Comparison of ENCODE assay signal across 13 cellular contexts in the genomic region with DNA sequence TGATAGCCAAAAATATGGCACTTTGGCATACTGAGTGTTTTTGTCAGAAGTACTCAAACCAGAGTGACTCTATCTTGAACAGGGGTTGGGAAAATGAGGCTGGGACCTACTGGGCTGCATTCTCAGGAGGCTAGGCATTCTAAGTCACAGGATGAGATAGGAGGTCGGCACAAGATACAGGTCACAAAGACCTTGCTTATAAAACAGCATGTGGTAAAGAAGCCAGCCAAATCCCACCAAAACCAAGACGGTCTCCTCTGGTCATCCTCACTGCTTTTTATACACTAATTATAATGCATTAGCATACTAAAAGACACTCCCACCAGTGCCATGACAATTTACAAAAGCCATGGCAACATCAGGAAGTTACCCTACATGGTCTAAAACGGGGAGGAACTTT.
DNase-seq lines count a peak whose midpoint lies in the region; ATAC-seq and TF ChIP-seq lines count a peak whose summit lies in the region.
"Had no signal": no experiment of that assay in that cellular context is flagged by ENCODE, and none has a peak within 500 bp of the region (broad histone marks: within the 10 kb centered on the region; RNA-seq: fewer than 3 reads in every experiment).

No MANE protein-coding gene starts in this region.

- H3K4me3 ChIP-seq in GM23338 (no peak overlapping the region), mesendoderm (ENCODE audit: low read length) (no peak overlapping the region), mammary epithelial cell (replicated peaks in 1 of 3; ENCODE audit: insufficient read depth in 1 of 3, low read depth in 2 of 3, low read length in 3 of 3) (no peak overlapping the region), esophagus muscularis mucosa (no peak overlapping the region)

- H3K36me3 ChIP-seq in GM23338 (ENCODE audit: insufficient read depth) (no peaks in the 10 kb centered on the region), mesendoderm (ENCODE audit: control insufficient read depth, insufficient read depth, low read length) (no peaks in the 10 kb centered on the region), mammary epithelial cell (ENCODE audit: insufficient read depth, low read length) (no peaks in the 10 kb centered on the region), esophagus muscularis mucosa (no peaks in the 10 kb centered on the region)

- no CpG with 5 or more reads among the region's 3 CpGs for WGBS in mesendoderm (ENCODE audit: extremely low coverage, insufficient coverage, low lambda C conversion rate)
- WGBS in mammary epithelial cell (ENCODE audit: low coverage, missing lambda C conversion rate) = 49% methylated on average over 3 of the region's 3 CpGs
- 70% methylated on average over 3 of the region's 3 CpGs for WGBS in esophagus muscularis mucosa

- no peak overlapping the region for H2BK120ac ChIP-seq in mesendoderm (ENCODE audit: low read depth, low read length)

- H3K4me1 Mint-ChIP-seq in GM23338 (peaks cover 31% of the 10 kb centered on the region), brain (peaks cover 45% of the 10 kb centered on the region)
- H3K4me1 Mint-ChIP-seq: B cell; CD4-positive, alpha-beta memory T cell had no signal

- H3K4me3 Mint-ChIP-seq in GM23338 (no peak overlapping the region), brain (peak overlapping the region in 1 of 5 experiments; percentile 35)
- H3K4me3 Mint-ChIP-seq: B cell; CD4-positive, alpha-beta memory T cell had no signal

- H3K27ac Mint-ChIP-seq in GM23338 = 0 out of 2 replicates have a peak overlapping the region, but pooled peaks have one; percentile 32
- peak overlapping the region in 3 of 5 experiments; percentile 33 to 67 (median 42) for H3K27ac Mint-ChIP-seq in brain
- H3K27ac Mint-ChIP-seq: B cell; CD4-positive, alpha-beta memory T cell had no signal

- H3K9me2 ChIP-seq in GM23338 (ENCODE audit: insufficient read depth) = no peaks in the 10 kb centered on the region

- no peak overlapping the region for H3K4ac ChIP-seq in mesendoderm (ENCODE audit: low read depth, low read length)

- H3F3A ChIP-seq in GM23338 (replicated peaks; ENCODE audit: low read depth) = no peaks in the 10 kb centered on the region

- intact Hi-C loops in mammary epithelial cell (cut with micrococcal nuclease) = no loop called here
- intact Hi-C loops in esophagus muscularis mucosa (cut with DNase I) = no loop called here

- no peak overlapping the region for H2BK5ac ChIP-seq in mesendoderm (ENCODE audit: low read length)

- no peaks in the 10 kb centered on the region for H3K79me2 ChIP-seq in GM23338 (replicated peaks; ENCODE audit: insufficient read depth)
- H3K79me2 ChIP-seq in mesendoderm (ENCODE audit: control insufficient read depth, insufficient read depth, low read length) = no peaks in the 10 kb centered on the region
- H3K79me2 ChIP-seq in mammary epithelial cell (ENCODE audit: insufficient read depth, low read length) = no peaks in the 10 kb centered on the region

- H3K27me3 Mint-ChIP-seq in GM23338 (ENCODE audit: insufficient read depth, low read depth, poor library complexity) = peaks cover 2% of the 10 kb centered on the region
- H3K27me3 Mint-ChIP-seq in brain = no peaks in the 10 kb centered on the region
- H3K27me3 Mint-ChIP-seq: B cell; CD4-positive, alpha-beta memory T cell had no signal

- H3K4me2 ChIP-seq in GM23338 = no peak overlapping the region
- H3K4me2 ChIP-seq in mesendoderm (ENCODE audit: low read length) = no peak overlapping the region
- H3K4me2 ChIP-seq in mammary epithelial cell (ENCODE audit: insufficient read depth, low read depth, low read length) = no peak overlapping the region

- H3K4me1 ChIP-seq in GM23338 (ENCODE audit: insufficient read depth) = peaks cover 17% of the 10 kb centered on the region
- H3K4me1 ChIP-seq in mesendoderm (ENCODE audit: control insufficient read depth, low read depth, low read length) = peaks cover 4% of the 10 kb centered on the region
- no peaks in the 10 kb centered on the region for H3K4me1 ChIP-seq in mammary epithelial cell (ENCODE audit: insufficient read depth, low read length)
- H3K4me1 ChIP-seq in esophagus muscularis mucosa = no peaks in the 10 kb centered on the region

- H2AFZ ChIP-seq in GM23338 (no peak overlapping the region), mammary epithelial cell (ENCODE audit: low read depth, low read length) (no peak overlapping the region)

- H3K56ac ChIP-seq in mesendoderm (ENCODE audit: low read length) = peak overlapping the region; percentile 40

- H4K5ac ChIP-seq in mesendoderm (ENCODE audit: low read length) = no peak overlapping the region

- no peak overlapping the region for H2BK15ac ChIP-seq in mesendoderm (replicated peaks; ENCODE audit: low read depth)

- TF ChIP-seq EP300 in esophagus muscularis mucosa (IDR thresholded peaks at IDR 0.05) = no peak

- no peaks in the 10 kb centered on the region for H3K27me3 ChIP-seq in GM23338 (ENCODE audit: insufficient read depth)
- H3K27me3 ChIP-seq in mesendoderm (ENCODE audit: insufficient read depth, low read length, poor library complexity) = no peaks in the 10 kb centered on the region
- H3K27me3 ChIP-seq in mammary epithelial cell (ENCODE audit: insufficient read depth, low read length) = no peaks in the 10 kb centered on the region
- no peaks in the 10 kb centered on the region for H3K27me3 ChIP-seq in esophagus muscularis mucosa

- H4K20me1 ChIP-seq in GM23338 (replicated peaks; ENCODE audit: insufficient read depth) = no peaks in the 10 kb centered on the region
- H4K20me1 ChIP-seq in mammary epithelial cell (ENCODE audit: insufficient read depth, low read length) = no peaks in the 10 kb centered on the region

- ATAC-seq in GM23338 = peak; percentile 63

- H3K9me3 ChIP-seq in mammary epithelial cell (replicated peaks; ENCODE audit: insufficient read depth, low read length) (no peaks in the 10 kb centered on the region), esophagus muscularis mucosa (peaks cover 0 to 1% (median 0%) of the 10 kb centered on the region in 4 donors)

- H3K27ac ChIP-seq in GM23338 (ENCODE audit: low read depth) (no peak overlapping the region), mesendoderm (ENCODE audit: low read depth, low read length) (peak overlapping the region; percentile 66), mammary epithelial cell (ENCODE audit: insufficient read depth, low read depth, low read length) (no peak overlapping the region), esophagus muscularis mucosa (replicated peaks in 1 of 4) (no peak overlapping the region)

- TF ChIP-seq POLR2A in esophagus muscularis mucosa (IDR thresholded peaks at IDR 0.05; ENCODE audit: low read depth) = no peak

- no peak overlapping the region for H3K23ac ChIP-seq in mesendoderm (ENCODE audit: low read length)

- H3K36me3 Mint-ChIP-seq in GM23338 (ENCODE audit: low read depth) = no peaks in the 10 kb centered on the region
- H3K36me3 Mint-ChIP-seq in brain = no peaks in the 10 kb centered on the region
- H3K36me3 Mint-ChIP-seq: CD4-positive, alpha-beta memory T cell had no signal

- no peak overlapping the region for H3K18ac ChIP-seq in mesendoderm (ENCODE audit: low read length)

- no peak overlapping the region for H2AK5ac ChIP-seq in mesendoderm (ENCODE audit: low read length)

- in situ Hi-C loops in mammary epithelial cell (cut with MboI; ENCODE audit: low sequenced_read_pairs in 2 of 2) = no loop called here

- H3K9me3 Mint-ChIP-seq in GM23338 = peaks cover 7% of the 10 kb centered on the region; the same call in 2 of the 3 replicates
- H3K9me3 Mint-ChIP-seq in brain = peaks cover 0 to 17% (median 4%) of the 10 kb centered on the region in 5 experiments

- no peak overlapping the region for H3K9ac ChIP-seq in mesendoderm (ENCODE audit: low read length)
- H3K9ac ChIP-seq in mammary epithelial cell (ENCODE audit: insufficient read depth, low read length) = no peak overlapping the region

- no peak overlapping the region for H4K8ac ChIP-seq in mesendoderm (ENCODE audit: low read depth, low read length)

- TF ChIP-seq CTCF in GM23338 (conservative IDR thresholded peaks at IDR 0.05; ENCODE audit: low read depth in 2 of 2) = no peak
- TF ChIP-seq CTCF in brain (conservative IDR thresholded peaks at IDR 0.05) = no peak
- no peak for TF ChIP-seq CTCF in mammary epithelial cell (conservative IDR thresholded peaks at IDR 0.05 in 1 of 2, IDR thresholded peaks at IDR 0.05 in 1 of 2; ENCODE audit: extremely low read depth in 1 of 2, insufficient read depth in 1 of 2, low read depth in 1 of 2, low read length in 2 of 2)
- no peak for TF ChIP-seq CTCF in esophagus muscularis mucosa (IDR thresholded peaks at IDR 0.05)

- no TSS peak for BruUV-seq in mammary epithelial cell (replicated peaks; lab: Mats Ljungman, UMichigan)

- DNase-seq in GM23338 (ENCODE audit: low spot score) (peak; percentile 35), OCI-M1 (lab: John Stamatoyannopoulos, UW) (peak; percentile 12), mesendoderm (peak; percentile 85), mammary epithelial cell (no peak), esophagus muscularis mucosa (ENCODE audit: extremely low spot score) (no peak), anterior cingulate cortex (lab: John Stamatoyannopoulos, UW) (no peak), SHP77 (lab: John Stamatoyannopoulos, UW) (no peak)
- DNase-seq: C1 segment of cervical spinal cord; CD4-positive, alpha-beta memory T cell; COR-L47; DMS53 had no signal

- dilution Hi-C loops in mammary epithelial cell (cut with HindIII; ENCODE audit: low sequenced_read_pairs) = no loop called here

- no peaks in the 10 kb centered on the region for H3K79me1 ChIP-seq in mesendoderm (ENCODE audit: low read length)

- CTCF ChIA-PET in mammary epithelial cell (lab: Charles Lee; ENCODE audit: low non-redundant PET) = no interaction called here

TF ChIP-seq in GM23338, 12 proteins besides CTCF, POLR2A, EP300 and RAD21:
- TF ChIP-seq NANOG (IDR thresholded peaks at IDR 0.05; ENCODE audit: borderline replicate concordance) (no peak), EZH2phosphoT487 (IDR thresholded peaks at IDR 0.05; ENCODE audit: unreplicated experiment) (no peak), CREB1 (CRISPR knock-in tag; IDR thresholded peaks at IDR 0.05; ENCODE audit: low read depth) (no peak), STAT1 (IDR thresholded peaks at IDR 0.05; ENCODE audit: unreplicated experiment) (no peak), ZNF114 (CRISPR knock-in tag; IDR thresholded peaks at IDR 0.05) (no peak), ETS1 (IDR thresholded peaks at IDR 0.05) (no peak)
TF ChIP-seq in GM23338: peak in this region for 0.

Comparison
In these comparisons a context has a peak if more than half of its experiments do, and no peak if none do; other contexts are left out.
1. DNase-seq: peak in GM23338 (single experiment), OCI-M1 (single experiment) and mesendoderm (single experiment); none in mammary epithelial cell (single experiment), esophagus muscularis mucosa (single experiment), anterior cingulate cortex (0 of 58) and SHP77 (0 of 2).